In genomic region chr22:20116951-20117645, GRCh38 we compare ENCODE assay signal across 1 cellular context.
TF ChIP-seq lines count a peak whose summit lies in the region.

Gene TRMT2A (minus strand): TSS chr22:20117226. CDS start chr22:20116906, 320 bp downstream.

TF ChIP-seq in K562, 482 proteins besides CTCF, POLR2A, EP300 and RAD21 (continued from another document):
- TF ChIP-seq PRDM10 (IDR thresholded peaks at IDR 0.05; ENCODE audit: partially characterized antibody) (no peak), SMARCA5 (IDR thresholded peaks at IDR 0.05) (no peak), POLR2G (IDR thresholded peaks at IDR 0.05; ENCODE audit: low read depth, low read length) (peak; percentile 93), ZNF639 (CRISPR knock-in tag; conservative IDR thresholded peaks at IDR 0.05 in 1 of 2, IDR thresholded peaks at IDR 0.05 in 1 of 2) (no peak), BMI1 (IDR thresholded peaks at IDR 0.05; ENCODE audit: low read length) (peak; percentile 59; the same call in 1 of the 2 replicates), ATF4 (CRISPR knock-in tag; IDR thresholded peaks at IDR 0.05) (peak; percentile 4; the same call in 1 of the 2 replicates), TBP (optimal IDR thresholded peaks at IDR 0.05; ENCODE audit: low read depth, low read length) (no peak), ZNF511 (CRISPR knock-in tag; IDR thresholded peaks at IDR 0.05) (no peak), SREBF2 (CRISPR knock-in tag; IDR thresholded peaks at IDR 0.05) (no peak), ZNF140 (CRISPR knock-in tag; IDR thresholded peaks at IDR 0.05) (no peak), PHF8 (IDR thresholded peaks at IDR 0.05; ENCODE audit: borderline replicate concordance, low read length) (peak; percentile 72; the same call in 1 of the 2 replicates), RFX5 (IDR thresholded peaks at IDR 0.05; ENCODE audit: low read depth, low read length) (peak; percentile 79), SIN3A (IDR thresholded peaks at IDR 0.05; ENCODE audit: borderline replicate concordance in 2 of 2, control insufficient read depth in 1 of 2, low read depth in 2 of 2, low read length in 2 of 2) (peak in 1 of 2 experiments; percentile 97; a peak in 2 of 4 replicates), NFE2 (IDR thresholded peaks at IDR 0.05; ENCODE audit: low read depth) (peak; percentile 88), NCOA1 (IDR thresholded peaks at IDR 0.05; ENCODE audit: low read depth) (no peak), GABPA (tag; conservative IDR thresholded peaks at IDR 0.05; ENCODE audit: low read depth) (no peak), FOXJ2 (tag; IDR thresholded peaks at IDR 0.05) (no peak), ATF1 (CRISPR knock-in tag; IDR thresholded peaks at IDR 0.05) (no peak), ATF1 (tag; IDR thresholded peaks at IDR 0.05) (peak; percentile 100), ZNF217 (CRISPR knock-in tag; IDR thresholded peaks at IDR 0.05) (no peak), KLF16 (IDR thresholded peaks at IDR 0.05) (no peak; the same call in 1 of the 2 replicates), ZNF24 (IDR thresholded peaks at IDR 0.05) (no peak), HNRNPUL1 (IDR thresholded peaks at IDR 0.05; ENCODE audit: low read length) (no peak), DIDO1 (tag; IDR thresholded peaks at IDR 0.05; ENCODE audit: low read depth) (peak; percentile 97), SRF (CRISPR knock-in tag; IDR thresholded peaks at IDR 0.05) (peak in 1 of 2 experiments; percentile 84; a peak in 2 of 4 replicates), E2F4 (CRISPR knock-in tag; IDR thresholded peaks at IDR 0.05; ENCODE audit: low read depth) (no peak), ETS2 (tag; IDR thresholded peaks at IDR 0.05; ENCODE audit: borderline replicate concordance, poor library complexity, severe bottlenecking) (no peak), NEUROD1 (IDR thresholded peaks at IDR 0.05; ENCODE audit: borderline replicate concordance, low read depth, low read length, partially characterized antibody) (peak; percentile 95), WHSC1 (IDR thresholded peaks at IDR 0.05; ENCODE audit: low read length) (no peak), HIVEP1 (CRISPR knock-in tag; IDR thresholded peaks at IDR 0.05) (peak; percentile 52; the same call in 1 of the 2 replicates), SOX6 (IDR thresholded peaks at IDR 0.05) (no peak), NFYB (IDR thresholded peaks at IDR 0.05; ENCODE audit: extremely low read depth, insufficient read length) (no peak), ESRRB (CRISPR knock-in tag; IDR thresholded peaks at IDR 0.05; ENCODE audit: borderline replicate concordance) (no peak), ZNF165 (CRISPR knock-in tag; IDR thresholded peaks at IDR 0.05; ENCODE audit: borderline replicate concordance) (no peak), MCM5 (IDR thresholded peaks at IDR 0.05; ENCODE audit: low read depth) (no peak), ZNF354B (CRISPR knock-in tag; IDR thresholded peaks at IDR 0.05) (no peak), RBM17 (IDR thresholded peaks at IDR 0.05; ENCODE audit: borderline replicate concordance, low read depth, low read length) (no peak), NR2C2 (CRISPR knock-in tag; IDR thresholded peaks at IDR 0.05) (no peak), NR2C2 (tag; IDR thresholded peaks at IDR 0.05) (no peak), ZFX (CRISPR knock-in tag; IDR thresholded peaks at IDR 0.05) (no peak)
